ENCODE assay signal across 13 cellular contexts in genomic region chr2:130963058-130963848, GRCh38.
A peak's percentile ranks its signal among the peaks of the same experiment; 100 is the strongest.
DNase-seq lines count a peak whose midpoint lies in the region; ATAC-seq and TF ChIP-seq lines count a peak whose summit lies in the region.
"Had no signal": no experiment of that assay in that cellular context is flagged by ENCODE, and none has a peak within 500 bp of the region (broad histone marks: within the 10 kb centered on the region; RNA-seq: fewer than 3 reads in every experiment).

No MANE protein-coding gene starts in this region.

- H3K4me3 ChIP-seq in mammary epithelial cell (replicated peaks in 1 of 3; ENCODE audit: insufficient read depth in 1 of 3, low read depth in 2 of 3, low read length in 3 of 3) (peak overlapping the region in 2 of 3 experiments; percentile 27 to 28), subcutaneous abdominal adipose tissue (ENCODE audit: low read depth in 1 of 5, low read length in 5 of 5) (peak overlapping the region in 3 of 5 donors; percentile 26 to 49 (median 30))

- H3K4me2 ChIP-seq in mammary epithelial cell (ENCODE audit: insufficient read depth, low read depth, low read length), result peak overlapping the region; percentile 82

- DNase-seq in NCI-H748 (lab: John Stamatoyannopoulos, UW; ENCODE audit: unreplicated experiment) (peak; percentile 24), NCI-H748 treated with DMSO at 0.1 percent for 48 hours (lab: John Stamatoyannopoulos, UW) (no peak), mammary epithelial cell (no peak), iPS-NIHi7 (ENCODE audit: extremely low spot score) (peak; percentile 35), glomerular visceral epithelial cell (ENCODE audit: extremely low spot score) (no peak), hippocampal formation (lab: John Stamatoyannopoulos, UW) (no peak)
- DNase-seq: activated CD8-positive, alpha-beta memory T cell treated with anti-CD3 and anti-CD28 coated beads for 24 hours; activated naive CD4-positive, alpha-beta T cell treated with anti-CD3 and anti-CD28 coated beads for 36 hours; kidney glomerular epithelial cell; T1000; transverse colon had no signal

- H3K4me1 ChIP-seq in mammary epithelial cell (ENCODE audit: insufficient read depth, low read length) (peaks cover 4% of the 10 kb centered on the region), subcutaneous abdominal adipose tissue (ENCODE audit: control insufficient read depth in 5 of 5, insufficient read depth in 5 of 5, low read length in 5 of 5) (peaks cover 0 to 27% (median 14%) of the 10 kb centered on the region in 5 donors)

- H3K27me3 ChIP-seq in mammary epithelial cell (ENCODE audit: insufficient read depth, low read length) (no peaks in the 10 kb centered on the region), subcutaneous abdominal adipose tissue (ENCODE audit: control insufficient read depth in 5 of 5, insufficient read depth in 4 of 5, low read length in 5 of 5) (peaks cover 38 to 49% (median 46%) of the 10 kb centered on the region in 5 donors)

- intact Hi-C loops in mammary epithelial cell (cut with micrococcal nuclease), result no loop called here

- CTCF ChIA-PET in mammary epithelial cell (lab: Charles Lee; ENCODE audit: low non-redundant PET), result no interaction called here

- no TSS peak for BruUV-seq in mammary epithelial cell (replicated peaks; lab: Mats Ljungman, UMichigan)

- dilution Hi-C loops in mammary epithelial cell (cut with HindIII; ENCODE audit: low sequenced_read_pairs), result no loop called here

- in situ Hi-C loops in mammary epithelial cell (cut with MboI; ENCODE audit: low sequenced_read_pairs in 2 of 2), result no loop called here

- ATAC-seq in GM18498 (IDR thresholded peaks at IDR 0.05; ENCODE audit: unreplicated experiment), result no peak

- H2AFZ ChIP-seq in mammary epithelial cell (ENCODE audit: low read depth, low read length), result peak overlapping the region; percentile 20

- H3K36me3 ChIP-seq in mammary epithelial cell (ENCODE audit: insufficient read depth, low read length) (peaks cover 2% of the 10 kb centered on the region), subcutaneous abdominal adipose tissue (ENCODE audit: control insufficient read depth in 5 of 5, insufficient read depth in 5 of 5, low read length in 5 of 5) (no peaks in the 10 kb centered on the region)
- H3K36me3 ChIP-seq: transverse colon had no signal

- no peaks in the 10 kb centered on the region for H3K9me3 ChIP-seq in mammary epithelial cell (replicated peaks; ENCODE audit: insufficient read depth, low read length)
- H3K9me3 ChIP-seq in subcutaneous abdominal adipose tissue (ENCODE audit: control insufficient read depth in 5 of 5, low read length in 5 of 5), result no peaks in the 10 kb centered on the region
- H3K9me3 ChIP-seq: transverse colon had no signal

- no peak for TF ChIP-seq CTCF in mammary epithelial cell (conservative IDR thresholded peaks at IDR 0.05 in 1 of 2, IDR thresholded peaks at IDR 0.05 in 1 of 2; ENCODE audit: extremely low read depth in 1 of 2, insufficient read depth in 1 of 2, low read depth in 1 of 2, low read length in 2 of 2)

- 16% methylated on average over 17 of the region's 97 CpGs for WGBS in mammary epithelial cell (ENCODE audit: low coverage, missing lambda C conversion rate)

- H3K79me2 ChIP-seq in mammary epithelial cell (ENCODE audit: insufficient read depth, low read length), result no peaks in the 10 kb centered on the region

- peaks cover 2% of the 10 kb centered on the region for H4K20me1 ChIP-seq in mammary epithelial cell (ENCODE audit: insufficient read depth, low read length)

- H3K9ac ChIP-seq in mammary epithelial cell (ENCODE audit: insufficient read depth, low read length), result no peak overlapping the region
- no peak overlapping the region for H3K9ac ChIP-seq in subcutaneous abdominal adipose tissue (ENCODE audit: low read length in 5 of 5)

- H3K27ac ChIP-seq in mammary epithelial cell (ENCODE audit: insufficient read depth, low read depth, low read length), result no peak overlapping the region
- H3K27ac ChIP-seq in subcutaneous abdominal adipose tissue (ENCODE audit: low read depth, low read length), result no peak overlapping the region
- H3K27ac ChIP-seq: transverse colon had no signal

Comparison
In these comparisons a context has a peak if more than half of its experiments do, and no peak if none do; other contexts are left out.
1. DNase-seq: peak in NCI-H748 (single experiment) and iPS-NIHi7 (single experiment); none in NCI-H748 treated with DMSO at 0.1 percent for 48 hours (single experiment), mammary epithelial cell (single experiment), glomerular visceral epithelial cell (single experiment) and hippocampal formation (0 of 2).